Comparison of ENCODE assay signal across 24 cellular contexts in genomic region chr6:17206566-17207072, GRCh38.
"Had no signal": no experiment of that assay in that cellular context is flagged by ENCODE, and none has a peak within 500 bp of the region (broad histone marks: within the 10 kb centered on the region; RNA-seq: fewer than 3 reads in every experiment).

No MANE protein-coding gene starts in this region.

- H3K4me1 ChIP-seq: colonic mucosa, left lung, lower lobe of right lung had no signal

- DNase-seq: colonic mucosa; cortex of kidney; effector CD8-positive, alpha-beta T cell; effector memory CD8-positive, alpha-beta T cell; endodermal cell; erythroblast; esophagus squamous epithelium; foreskin melanocyte; glutamatergic neuron; head of caudate nucleus; heart right ventricle; hippocampal formation; left cardiac atrium; left lung; left ventricle myocardium superior; lower lobe of right lung; mesenchymal stem cell; mucosa of descending colon had no signal

- H3K4me3 ChIP-seq: colonic mucosa, esophagus squamous epithelium, gastrocnemius medialis, heart right ventricle, left lung, lower lobe of right lung, mucosa of descending colon had no signal

- H3K27ac ChIP-seq: colonic mucosa, epithelial cell of prostate, esophagus squamous epithelium, heart right ventricle, left lung, lower lobe of right lung had no signal

- H3K9me3 ChIP-seq: colonic mucosa, gastrocnemius medialis, left lung, lower lobe of right lung, mucosa of descending colon had no signal

- ATAC-seq: effector memory CD8-positive, alpha-beta T cell; esophagus mucosa; gastrocnemius medialis; heart right ventricle; left cardiac atrium; left lung; left ventricle myocardium superior; lower lobe of right lung; mucosa of descending colon had no signal

- H3K27me3 ChIP-seq: colonic mucosa, esophagus squamous epithelium, gastrocnemius medialis, heart right ventricle, left lung had no signal

- H3K36me3 ChIP-seq: colonic mucosa, esophagus squamous epithelium, gastrocnemius medialis, heart right ventricle, left lung, lower lobe of right lung had no signal

- FAIRE-seq: endometrium, islet of Langerhans, keratinocyte had no signal
